ENCODE assay signal across 2 cellular contexts in genomic region chr3:52204337-52205073, GRCh38.
TF ChIP-seq lines count a peak whose summit lies in the region.

No MANE protein-coding gene starts in this region.

TF ChIP-seq in HEK293T, 16 proteins besides CTCF, POLR2A, EP300 and RAD21:
- TF ChIP-seq FOXK2 (IDR thresholded peaks at IDR 0.05) (no peak), HDGF (IDR thresholded peaks at IDR 0.05; ENCODE audit: borderline replicate concordance) (no peak), NFRKB (IDR thresholded peaks at IDR 0.05) (no peak), FOXA1 (IDR thresholded peaks at IDR 0.05) (no peak), BHLHE40 (IDR thresholded peaks at IDR 0.05; ENCODE audit: borderline replicate concordance) (no peak), ARNT (IDR thresholded peaks at IDR 0.05) (no peak), SP1 (IDR thresholded peaks at IDR 0.05) (no peak)

TF ChIP-seq in SK-N-SH, 30 proteins besides CTCF, POLR2A, EP300 and RAD21:
- TF ChIP-seq MEF2A (IDR thresholded peaks at IDR 0.05; ENCODE audit: borderline replicate concordance, low read depth) (no peak), NRF1 (IDR thresholded peaks at IDR 0.05; ENCODE audit: low read depth, low read length) (no peak)
